Comparison of ENCODE assay signal across 15 cellular contexts in the genomic region with DNA sequence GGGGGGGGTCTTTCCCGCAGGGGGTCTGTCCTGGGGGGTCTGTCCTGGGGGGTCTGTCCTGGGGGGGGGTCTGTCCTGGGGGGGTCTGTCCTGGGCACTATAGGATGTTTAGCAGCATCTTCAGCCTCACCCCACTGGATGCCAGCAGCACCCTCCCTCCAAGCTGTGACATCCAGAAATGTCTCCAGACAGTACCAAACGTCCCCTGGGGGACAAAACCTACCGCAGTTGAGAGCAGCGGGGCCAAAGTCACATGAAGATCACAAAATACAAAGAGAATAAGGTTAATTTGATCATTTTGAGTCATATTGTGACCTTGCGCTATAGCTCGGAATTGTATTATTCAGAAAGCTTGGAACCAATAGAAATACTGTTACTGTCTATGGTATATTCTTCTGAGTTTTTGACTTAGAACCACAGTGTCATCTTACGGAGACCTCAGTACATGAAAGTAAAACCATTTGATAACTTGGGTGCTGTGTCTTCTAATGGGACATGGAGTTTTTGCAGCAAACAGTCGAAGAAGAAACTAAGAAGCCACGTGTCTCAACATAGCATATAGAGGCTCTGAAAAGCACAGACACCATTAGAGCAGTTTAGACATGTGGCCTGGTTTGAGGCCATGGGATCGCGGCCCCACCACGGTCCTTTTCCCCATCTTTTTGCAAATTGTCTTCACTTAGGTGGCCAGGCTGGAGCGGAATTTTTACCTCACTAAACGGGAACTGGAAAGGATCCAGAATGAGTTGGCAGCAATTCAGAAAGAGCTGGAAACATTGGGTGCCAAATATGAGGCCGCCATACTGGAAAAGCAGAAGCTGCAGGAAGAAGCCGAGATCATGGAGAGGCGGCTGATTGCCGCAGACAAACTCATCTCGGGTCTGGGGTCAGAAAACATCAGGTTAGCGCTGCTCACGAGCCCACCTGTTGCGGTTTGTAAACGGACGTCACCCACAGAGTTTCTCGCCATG. TPM values are rescaled to one million over a fixed set of nuclear protein-coding genes. Genes with fewer than 3 reads are reported as not detected.
DNase-seq lines count a peak whose midpoint lies in the region; FAIRE-seq and TF ChIP-seq lines count a peak whose summit lies in the region.
"Had no signal": no experiment of that assay in that cellular context is flagged by ENCODE, and none has a peak within 500 bp of the region (broad histone marks: within the 10 kb centered on the region; RNA-seq: fewer than 3 reads in every experiment).

No MANE protein-coding gene starts in this region.

- no peak for TF ChIP-seq CTCF in SK-N-SH (IDR thresholded peaks at IDR 0.05)
- no peak for TF ChIP-seq CTCF in neural crest cell (conservative IDR thresholded peaks at IDR 0.05)
- TF ChIP-seq CTCF in kidney (IDR thresholded peaks at IDR 0.05; ENCODE audit: borderline replicate concordance, extremely low read depth, insufficient read depth), result no peak

- H3K36me3 ChIP-seq in SK-N-SH (replicated peaks in 1 of 2; ENCODE audit: control insufficient read depth in 1 of 2, insufficient read depth in 2 of 2, low read length in 1 of 2) (no peaks in the 10 kb centered on the region), kidney (ENCODE audit: control insufficient read depth in 1 of 2, insufficient read depth in 2 of 2, low read length in 2 of 2) (no peaks in the 10 kb centered on the region)

- H3K27me3 ChIP-seq in SK-N-SH (ENCODE audit: insufficient read depth), result no peaks in the 10 kb centered on the region
- H3K27me3 ChIP-seq: neutrophil had no signal

- peaks cover 4% of the 10 kb centered on the region for H3K9me3 Mint-ChIP-seq in neural crest cell
- H3K9me3 Mint-ChIP-seq in activated T-helper 1 cell treated with anti-CD3 and anti-CD28 coated beads, Interleukin-12 subunit alpha, Interleukin-12 subunit beta, Interleukin-2, Interleukin-4 antibody, amounts not matched to agents 30 ng/mL and 10 ng/mL and 1 ng/mL, durations not matched to agents 14 hours and 24 hours and 36 hours, result no peaks in the 10 kb centered on the region
- H3K9me3 Mint-ChIP-seq: activated T-cell treated with anti-CD3 and anti-CD28 coated beads, Interleukin-2, amount 50 U/mL, for 4 hours had no signal

- peak overlapping the region; percentile 88 for H3K4me3 Mint-ChIP-seq in neural crest cell
- H3K4me3 Mint-ChIP-seq in activated T-helper 1 cell treated with anti-CD3 and anti-CD28 coated beads, Interleukin-12 subunit alpha, Interleukin-12 subunit beta, Interleukin-2, Interleukin-4 antibody, amounts not matched to agents 30 ng/mL and 10 ng/mL and 1 ng/mL, durations not matched to agents 14 hours and 24 hours and 36 hours, result no peak overlapping the region
- H3K4me3 Mint-ChIP-seq: activated T-cell treated with anti-CD3 and anti-CD28 coated beads, Interleukin-2, amount 50 U/mL, for 4 hours had no signal

- POLR2A ChIA-PET in SK-N-SH (lab: Yijun Ruan, JAX), result no interaction called here

- H3F3A ChIP-seq in SK-N-SH (replicated peaks; ENCODE audit: insufficient read depth), result peaks cover 13% of the 10 kb centered on the region

- H3K79me2 ChIP-seq in SK-N-SH (ENCODE audit: insufficient read depth), result no peaks in the 10 kb centered on the region

- H3K4me3 ChIP-seq in SK-N-SH (ENCODE audit: low read depth in 2 of 2, low read length in 1 of 2) (no peak overlapping the region), kidney (ENCODE audit: low read length in 2 of 2) (no peak overlapping the region)

- WGBS in SK-N-SH (ENCODE audit: low lambda C conversion rate), result 82% methylated on average over 24 of the region's 25 CpGs

- FAIRE-seq in kidney (lab: Jason Lieb, UNC), result no peak
- no peak for FAIRE-seq in GM19239 (lab: Jason Lieb, UNC)
- FAIRE-seq: endometrium, urothelium cell line had no signal

- DNase-seq in NCI-H2196 (lab: John Stamatoyannopoulos, UW; ENCODE audit: unreplicated experiment) (peak; percentile 56), NCI-H2196 treated with DMSO at 0.1 percent for 48 hours (lab: John Stamatoyannopoulos, UW; ENCODE audit: unreplicated experiment) (no peak), KBM-7 (peak; percentile 20), SK-N-SH (peak; percentile 44), neural crest cell (ENCODE audit: low read depth, low spot score) (no peak), kidney (no peak), GM19239 (ENCODE audit: insufficient read length, low spot score) (no peak)
- DNase-seq in activated T-helper 1 cell treated with anti-CD3 and anti-CD28 coated beads, Interleukin-12 subunit alpha, Interleukin-12 subunit beta, Interleukin-2, Interleukin-4 antibody, amounts not matched to agents 30 ng/mL and 10 ng/mL and 1 ng/mL, durations not matched to agents 14 hours and 24 hours and 36 hours (ENCODE audit: low spot score), result no peak
- DNase-seq: activated T-cell treated with anti-CD3 and anti-CD28 coated beads, Interleukin-2, amount 50 U/mL, for 4 hours; left ventricle myocardium superior; stimulated activated CD4-positive, alpha-beta T cell treated with anti-CD3 and anti-CD28 coated beads, Interleukin-12 subunit alpha, Interleukin-12 subunit beta, amount 100 ng/mL, for 4 hours had no signal

- in situ Hi-C loops in KBM-7 (cut with MboI; ENCODE audit: low pct_unique_long_range_greater_than_20kb, low sequenced_read_pairs), result no loop called here

- no peak for TF ChIP-seq RAD21 in SK-N-SH (IDR thresholded peaks at IDR 0.05; ENCODE audit: low read length)

- no peak overlapping the region for H2AFZ ChIP-seq in SK-N-SH (ENCODE audit: low read depth)

- intact Hi-C loops in activated T-helper 1 cell treated with anti-CD3 and anti-CD28 coated beads, Interleukin-12 subunit alpha, Interleukin-12 subunit beta, Interleukin-2, Interleukin-4 antibody, amounts not matched to agents 30 ng/mL and 10 ng/mL and 1 ng/mL, durations not matched to agents 14 hours and 24 hours and 36 hours (cut with micrococcal nuclease), result no loop called here
- intact Hi-C loops in kidney (cut with DNase I), result no loop called here

- peaks cover 12% of the 10 kb centered on the region for H3K36me3 Mint-ChIP-seq in neural crest cell (ENCODE audit: low read depth)
- H3K36me3 Mint-ChIP-seq in activated T-helper 1 cell treated with anti-CD3 and anti-CD28 coated beads, Interleukin-12 subunit alpha, Interleukin-12 subunit beta, Interleukin-2, Interleukin-4 antibody, amounts not matched to agents 30 ng/mL and 10 ng/mL and 1 ng/mL, durations not matched to agents 14 hours and 24 hours and 36 hours (ENCODE audit: low read depth), result no peaks in the 10 kb centered on the region

- H4K20me1 ChIP-seq in SK-N-SH (ENCODE audit: insufficient read depth), result no peaks in the 10 kb centered on the region

- H3K27ac Mint-ChIP-seq in neural crest cell (ENCODE audit: unreplicated experiment), result no peak overlapping the region
- no peak overlapping the region for H3K27ac Mint-ChIP-seq in activated T-helper 1 cell treated with anti-CD3 and anti-CD28 coated beads, Interleukin-12 subunit alpha, Interleukin-12 subunit beta, Interleukin-2, Interleukin-4 antibody, amounts not matched to agents 30 ng/mL and 10 ng/mL and 1 ng/mL, durations not matched to agents 14 hours and 24 hours and 36 hours

- H3K4me1 Mint-ChIP-seq in neural crest cell, result peaks cover 30% of the 10 kb centered on the region
- peaks cover 12% of the 10 kb centered on the region for H3K4me1 Mint-ChIP-seq in activated T-helper 1 cell treated with anti-CD3 and anti-CD28 coated beads, Interleukin-12 subunit alpha, Interleukin-12 subunit beta, Interleukin-2, Interleukin-4 antibody, amounts not matched to agents 30 ng/mL and 10 ng/mL and 1 ng/mL, durations not matched to agents 14 hours and 24 hours and 36 hours (ENCODE audit: low read depth)

- H3K27ac ChIP-seq in SK-N-SH (ENCODE audit: low read depth in 2 of 2, low read length in 1 of 2), result no peak overlapping the region
- no peak overlapping the region for H3K27ac ChIP-seq in kidney (ENCODE audit: low read depth in 2 of 2, low read length in 2 of 2)
- H3K27ac ChIP-seq: neutrophil, RWPE1 had no signal

- H3K9ac ChIP-seq in SK-N-SH (no peak overlapping the region), kidney (ENCODE audit: low read length in 2 of 2) (no peak overlapping the region)

- no peak for TF ChIP-seq EP300 in SK-N-SH (IDR thresholded peaks at IDR 0.05; ENCODE audit: borderline replicate concordance in 1 of 2, low read depth in 1 of 2, low read length in 1 of 2)

- H3K4me1 ChIP-seq in SK-N-SH (ENCODE audit: control insufficient read depth in 1 of 2, insufficient read depth in 2 of 2, low read depth in 1 of 2, low read length in 1 of 2) (peaks cover 0 to 6% of the 10 kb centered on the region in 2 experiments; a peak in 1 of 4 replicates), kidney (ENCODE audit: control insufficient read depth in 1 of 2, insufficient read depth in 1 of 2, low read depth in 1 of 2, low read length in 2 of 2) (no peaks in the 10 kb centered on the region)

- peaks cover 36% of the 10 kb centered on the region for H3K27me3 Mint-ChIP-seq in neural crest cell (ENCODE audit: low read depth)
- no peaks in the 10 kb centered on the region for H3K27me3 Mint-ChIP-seq in activated T-helper 1 cell treated with anti-CD3 and anti-CD28 coated beads, Interleukin-12 subunit alpha, Interleukin-12 subunit beta, Interleukin-2, Interleukin-4 antibody, amounts not matched to agents 30 ng/mL and 10 ng/mL and 1 ng/mL, durations not matched to agents 14 hours and 24 hours and 36 hours (ENCODE audit: insufficient read depth)

- no peak overlapping the region for H3K4me2 ChIP-seq in SK-N-SH

- H3K9me2 ChIP-seq in SK-N-SH, result no peaks in the 10 kb centered on the region

- CTCF ChIA-PET in SK-N-SH (lab: Yijun Ruan, JAX), result interaction anchor here (0.8 to 1.5 kb wide), 2 partner anchors 20 to 27 kb away, joined by 3 to 4 read pairs; no protein-coding TSS in a partner anchor

- no peaks in the 10 kb centered on the region for H3K9me3 ChIP-seq in SK-N-SH
- no peaks in the 10 kb centered on the region for H3K9me3 ChIP-seq in kidney (ENCODE audit: control insufficient read depth in 1 of 2, low read length in 2 of 2)
- H3K9me3 ChIP-seq: neutrophil had no signal

TF ChIP-seq in SK-N-SH, 30 proteins besides CTCF, POLR2A, EP300 and RAD21 (continues in another document):
- TF ChIP-seq, protein P1, sequence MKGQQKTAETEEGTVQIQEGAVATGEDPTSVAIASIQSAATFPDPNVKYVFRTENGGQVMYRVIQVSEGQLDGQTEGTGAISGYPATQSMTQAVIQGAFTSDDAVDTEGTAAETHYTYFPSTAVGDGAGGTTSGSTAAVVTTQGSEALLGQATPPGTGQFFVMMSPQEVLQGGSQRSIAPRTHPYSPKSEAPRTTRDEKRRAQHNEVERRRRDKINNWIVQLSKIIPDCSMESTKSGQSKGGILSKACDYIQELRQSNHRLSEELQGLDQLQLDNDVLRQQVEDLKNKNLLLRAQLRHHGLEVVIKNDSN (IDR thresholded peaks at IDR 0.05; ENCODE audit: borderline replicate concordance, low read depth), result no peak
- no peak for TF ChIP-seq CHD2 (IDR thresholded peaks at IDR 0.05; ENCODE audit: low read length, partially characterized antibody)

RNA-seq across cellular contexts. Expression of a gene that starts 59.9 kb away (rescaled TPM):
- polyA plus RNA-seq in SK-N-SH (2012; rRNA removed) (34.8 and 53.5 TPM in 2 replicates), kidney (ENCODE audit: insufficient read depth, low read depth, low replicate concordance) (39.3 TPM)
- 46.3 and 53.9 TPM in 2 replicates for polyA plus RNA-seq in SK-N-SH (2012; cell fraction: cytosol; rRNA removed)
- 55.0 and 60.5 TPM in 2 replicates for polyA plus RNA-seq in SK-N-SH (2012; cell fraction: nucleus; rRNA removed)
- total RNA-seq in neural crest cell (33.5 and 36.5 TPM in 2 replicates), kidney (41.4 TPM)
- 7.7 and 8.3 TPM in 2 replicates for total RNA-seq in activated T-helper 1 cell treated with anti-CD3 and anti-CD28 coated beads, Interleukin-12 subunit alpha, Interleukin-12 subunit beta, Interleukin-2, Interleukin-4 antibody, amounts not matched to agents 30 ng/mL and 10 ng/mL and 1 ng/mL, durations not matched to agents 14 hours and 24 hours and 36 hours

Comparison
In these comparisons a context has a peak if more than half of its experiments do, and no peak if none do; other contexts are left out.
1. DNase-seq: peak in NCI-H2196 (single experiment), KBM-7 (single experiment) and SK-N-SH (single experiment); none in NCI-H2196 treated with DMSO at 0.1 percent for 48 hours (single experiment), neural crest cell (single experiment), activated T-helper 1 cell treated with anti-CD3 and anti-CD28 coated beads, Interleukin-12 subunit alpha, Interleukin-12 subunit beta, Interleukin-2, Interleukin-4 antibody, amounts not matched to agents 30 ng/mL and 10 ng/mL and 1 ng/mL, durations not matched to agents 14 hours and 24 hours and 36 hours (single experiment), kidney (single experiment) and GM19239 (single experiment).